ENCODE assay signal across 24 cellular contexts in the genomic region with DNA sequence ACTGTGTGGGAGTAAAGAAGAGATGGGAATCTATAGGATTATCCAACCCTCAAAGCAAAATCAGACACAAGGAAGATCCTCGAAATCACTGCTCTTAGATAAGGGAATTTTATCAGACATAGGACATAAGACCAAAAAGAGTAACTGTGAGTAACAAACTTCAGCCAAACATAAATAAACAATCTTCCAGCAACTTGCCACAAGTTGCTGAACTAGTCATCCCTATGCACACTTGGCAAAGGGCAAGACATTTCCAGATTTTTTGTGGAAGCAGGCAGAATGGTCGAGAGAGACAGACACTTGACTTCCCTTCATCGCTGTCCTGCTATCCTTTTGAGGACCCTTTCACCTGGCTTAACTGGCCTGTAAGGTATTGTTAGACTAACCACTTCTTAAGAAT.
DNase-seq lines count a peak whose midpoint lies in the region; ATAC-seq and TF ChIP-seq lines count a peak whose summit lies in the region.
"Had no signal": no experiment of that assay in that cellular context is flagged by ENCODE, and none has a peak within 500 bp of the region (broad histone marks: within the 10 kb centered on the region; RNA-seq: fewer than 3 reads in every experiment).

No MANE protein-coding gene starts in this region.

- H3K79me2 ChIP-seq in GM23248 (ENCODE audit: insufficient read depth) = no peaks in the 10 kb centered on the region
- H3K79me2 ChIP-seq in fibroblast of lung (ENCODE audit: control insufficient read depth, insufficient read depth, low read length) = no peaks in the 10 kb centered on the region
- H3K79me2 ChIP-seq in osteoblast (ENCODE audit: insufficient read depth, low read length) = no peaks in the 10 kb centered on the region
- H3K79me2 ChIP-seq in hepatocyte = no peaks in the 10 kb centered on the region

- ATAC-seq in HG03139 (IDR thresholded peaks at IDR 0.05; ENCODE audit: unreplicated experiment) = no peak
- ATAC-seq: gastrocnemius medialis, GM23338, lower lobe of right lung, natural killer cell had no signal

- no peak overlapping the region for H2AFZ ChIP-seq in GM23248
- H2AFZ ChIP-seq in fibroblast of lung (ENCODE audit: low read length) = no peak overlapping the region
- no peak overlapping the region for H2AFZ ChIP-seq in osteoblast (ENCODE audit: low read length)
- H2AFZ ChIP-seq in hepatocyte = no peak overlapping the region
- H2AFZ ChIP-seq: GM23338 had no signal

- H3K27ac ChIP-seq in GM23248 (no peak overlapping the region), fibroblast of lung (ENCODE audit: insufficient read depth, low read length) (no peak overlapping the region), osteoblast (ENCODE audit: low read depth, low read length) (no peak overlapping the region), hepatocyte (no peak overlapping the region)
- H3K27ac ChIP-seq: C4-2B, colonic mucosa, gastrocnemius medialis, HL-60, lower lobe of right lung, Peyer's patch, tibial nerve had no signal

- 67 to 72% methylated on average over 3 of the region's 3 CpGs for WGBS in GM23248 (ENCODE audit: low coverage in 1 of 2, low lambda C conversion rate in 2 of 2, missing lambda C conversion rate in 2 of 2), 2 experiments
- WGBS in hepatocyte (ENCODE audit: low lambda C conversion rate, missing lambda C conversion rate) = 85% methylated on average over 3 of the region's 3 CpGs

- H3K9ac ChIP-seq in GM23248 (no peak overlapping the region), adipocyte (ENCODE audit: low read length) (no peak overlapping the region), fibroblast of lung (ENCODE audit: insufficient read depth, low read length) (no peak overlapping the region)

- DNase-seq in GM23248 = peak; percentile 55
- DNase-seq in adipocyte (ENCODE audit: low read depth) = peak; percentile 48
- peak; percentile 63 to 71 for DNase-seq in fibroblast of lung (ENCODE audit: low read depth in 2 of 2)
- peak; percentile 81 for DNase-seq in osteoblast (ENCODE audit: insufficient read length, low spot score, missing footprints)
- no peak for DNase-seq in hepatocyte (ENCODE audit: low spot score)
- DNase-seq in NCI-H2227 treated with DMSO at 0.1 percent for 48 hours (lab: John Stamatoyannopoulos, UW) = no peak
- DNase-seq: activated CD4-positive, alpha-beta T cell treated with anti-CD3 and anti-CD28 coated beads for 4 hours; colonic mucosa; COR-L47; effector CD8-positive, alpha-beta T cell; gastrocnemius medialis; lower lobe of right lung; MV-4-11; natural killer cell; NCI-H146; NCI-H82; Peyer's patch; SIG-M5; stimulated activated CD4-positive, alpha-beta T cell treated with anti-CD3 and anti-CD28 coated beads, Interleukin-4, amount 100 ng/mL, for 4 hours had no signal

- no peaks in the 10 kb centered on the region for H3K36me3 ChIP-seq in GM23248 (ENCODE audit: low read depth)
- H3K36me3 ChIP-seq in adipocyte (ENCODE audit: control insufficient read depth, insufficient read depth, low read length, severe bottlenecking) = no peaks in the 10 kb centered on the region
- no peaks in the 10 kb centered on the region for H3K36me3 ChIP-seq in fibroblast of lung (ENCODE audit: control insufficient read depth, insufficient read depth, low read length)
- no peaks in the 10 kb centered on the region for H3K36me3 ChIP-seq in osteoblast (ENCODE audit: insufficient read depth, low read length)
- H3K36me3 ChIP-seq in hepatocyte (replicated peaks; ENCODE audit: insufficient read depth, low read depth) = no peaks in the 10 kb centered on the region
- H3K36me3 ChIP-seq: colonic mucosa, gastrocnemius medialis, lower lobe of right lung, Peyer's patch, tibial nerve had no signal

- H3K9me2 ChIP-seq in GM23248 (ENCODE audit: insufficient read depth) (no peaks in the 10 kb centered on the region), hepatocyte (replicated peaks; ENCODE audit: insufficient read depth) (no peaks in the 10 kb centered on the region)

- no peak overlapping the region for H3K4me3 ChIP-seq in GM23248
- H3K4me3 ChIP-seq in adipocyte (ENCODE audit: low read length) = no peak overlapping the region
- H3K4me3 ChIP-seq in fibroblast of lung (replicated peaks in 1 of 4; ENCODE audit: control extremely low read depth in 1 of 4, insufficient read depth in 1 of 4, low read depth in 3 of 4, low read length in 4 of 4) = no peak overlapping the region
- H3K4me3 ChIP-seq in osteoblast (ENCODE audit: insufficient read depth, low read length) = no peak overlapping the region
- no peak overlapping the region for H3K4me3 ChIP-seq in hepatocyte
- H3K4me3 ChIP-seq: colonic mucosa, gastrocnemius medialis, GM23338, lower lobe of right lung, Peyer's patch, tibial nerve had no signal

- H3K4me2 ChIP-seq in GM23248 (ENCODE audit: unreplicated experiment) (no peak overlapping the region), fibroblast of lung (ENCODE audit: extremely low read depth, insufficient read depth, low read length) (no peak overlapping the region), osteoblast (ENCODE audit: insufficient read depth, low read length) (no peak overlapping the region), hepatocyte (no peak overlapping the region)
- H3K4me2 ChIP-seq: GM23338 had no signal

- H4K20me1 ChIP-seq in GM23248 (ENCODE audit: insufficient read depth) (no peaks in the 10 kb centered on the region), fibroblast of lung (ENCODE audit: control insufficient read depth, extremely low read depth, insufficient read depth, low read length) (no peaks in the 10 kb centered on the region), osteoblast (ENCODE audit: insufficient read depth, low read length) (no peaks in the 10 kb centered on the region), hepatocyte (ENCODE audit: insufficient read depth, poor library complexity, severe bottlenecking) (no peaks in the 10 kb centered on the region)

- peaks cover 4% of the 10 kb centered on the region; the same call in 1 of the 2 replicates for H3K4me1 ChIP-seq in GM23248 (ENCODE audit: insufficient read depth)
- peaks cover 5% of the 10 kb centered on the region for H3K4me1 ChIP-seq in adipocyte (ENCODE audit: control insufficient read depth, insufficient read depth, low read length)
- H3K4me1 ChIP-seq in fibroblast of lung (ENCODE audit: control insufficient read depth, extremely low read depth, insufficient read depth, low read length) = no peaks in the 10 kb centered on the region
- H3K4me1 ChIP-seq in osteoblast (ENCODE audit: insufficient read depth, low read length) = peaks cover 2% of the 10 kb centered on the region
- H3K4me1 ChIP-seq in hepatocyte (ENCODE audit: insufficient read depth) = no peaks in the 10 kb centered on the region
- H3K4me1 ChIP-seq: colonic mucosa, gastrocnemius medialis, lower lobe of right lung, Peyer's patch, tibial nerve had no signal

- no peaks in the 10 kb centered on the region for H3F3A ChIP-seq in GM23248 (ENCODE audit: insufficient read depth)

- H3K9me3 ChIP-seq in GM23248 (ENCODE audit: low read depth) (no peaks in the 10 kb centered on the region), adipocyte (ENCODE audit: control insufficient read depth, low read length) (no peaks in the 10 kb centered on the region), fibroblast of lung (ENCODE audit: control insufficient read depth, insufficient read depth, low read depth, low read length) (no peaks in the 10 kb centered on the region), osteoblast (ENCODE audit: low read depth, low read length) (no peaks in the 10 kb centered on the region), hepatocyte (ENCODE audit: low read depth) (no peaks in the 10 kb centered on the region)
- H3K9me3 ChIP-seq: colonic mucosa, gastrocnemius medialis, lower lobe of right lung, Peyer's patch, tibial nerve had no signal

- H3K27me3 ChIP-seq in GM23248 (replicated peaks; ENCODE audit: insufficient read depth) = no peaks in the 10 kb centered on the region
- no peaks in the 10 kb centered on the region for H3K27me3 ChIP-seq in adipocyte (replicated peaks; ENCODE audit: control insufficient read depth, insufficient read depth, low read length)
- no peaks in the 10 kb centered on the region for H3K27me3 ChIP-seq in fibroblast of lung (ENCODE audit: control insufficient read depth, insufficient read depth, low read length)
- no peaks in the 10 kb centered on the region for H3K27me3 ChIP-seq in osteoblast (ENCODE audit: insufficient read depth, low read length)
- no peaks in the 10 kb centered on the region for H3K27me3 ChIP-seq in hepatocyte
- H3K27me3 ChIP-seq: colonic mucosa, gastrocnemius medialis, Peyer's patch, tibial nerve had no signal

- TF ChIP-seq CTCF in fibroblast of lung (conservative IDR thresholded peaks at IDR 0.05 in 1 of 2, IDR thresholded peaks at IDR 0.05 in 1 of 2; ENCODE audit: low read depth in 1 of 2, low read length in 2 of 2) (no peak), osteoblast (IDR thresholded peaks at IDR 0.05; ENCODE audit: extremely low read depth, low read depth, low read length) (no peak), hepatocyte (IDR thresholded peaks at IDR 0.05; ENCODE audit: poor library complexity) (no peak)

- in situ Hi-C loops in GM23248 (cut with MboI) = no loop called here

Comparison
In these comparisons a context has a peak if more than half of its experiments do, and no peak if none do; other contexts are left out.
1. DNase-seq: peak in GM23248 (single experiment), adipocyte (single experiment), fibroblast of lung (2 of 2) and osteoblast (single experiment); none in hepatocyte (single experiment) and NCI-H2227 treated with DMSO at 0.1 percent for 48 hours (single experiment).